Comparison of ENCODE assay signal across 14 cellular contexts in genomic region chr1:15196807-15197530, GRCh38. TPM values are rescaled to one million over a fixed set of nuclear protein-coding genes. Genes with fewer than 3 reads are reported as not detected.
DNase-seq lines count a peak whose midpoint lies in the region; ATAC-seq and TF ChIP-seq lines count a peak whose summit lies in the region.
"Had no signal": no experiment of that assay in that cellular context is flagged by ENCODE, and none has a peak within 500 bp of the region (broad histone marks: within the 10 kb centered on the region; RNA-seq: fewer than 3 reads in every experiment).

No MANE protein-coding gene starts in this region.

- no peaks in the 10 kb centered on the region for H3K27me3 ChIP-seq in Peyer's patch
- H3K27me3 ChIP-seq in iPS-20b (ENCODE audit: insufficient read depth, low read length): no peaks in the 10 kb centered on the region
- no peaks in the 10 kb centered on the region for H3K27me3 ChIP-seq in stomach smooth muscle (ENCODE audit: control insufficient read depth in 1 of 2, insufficient read depth in 2 of 2, low read length in 2 of 2)
- H3K27me3 ChIP-seq: suprapubic skin had no signal

- peak; percentile 8 for DNase-seq in DMS153 (lab: John Stamatoyannopoulos, UW)
- no peak for DNase-seq in DMS153 treated with DMSO at 0.1 percent for 48 hours (lab: John Stamatoyannopoulos, UW; ENCODE audit: unreplicated experiment)
- peak in 2 of 3 donors; percentile 78 to 88 for DNase-seq in Peyer's patch
- no peak for DNase-seq in stimulated activated naive CD8-positive, alpha-beta T cell treated with anti-CD3 and anti-CD28 coated beads, Interleukin-15, amount 100 ng/mL, for 72 hours
- no peak for DNase-seq in activated CD8-positive, alpha-beta T cell treated with anti-CD3 and anti-CD28 coated beads for 36 hours
- DNase-seq: NCI-H226, RPMI8226, T-helper 9 cell had no signal

- H3K36me3 ChIP-seq in Peyer's patch (no peaks in the 10 kb centered on the region), iPS-20b (ENCODE audit: insufficient read depth, low read depth, low read length) (no peaks in the 10 kb centered on the region), stomach smooth muscle (ENCODE audit: control insufficient read depth in 2 of 2, insufficient read depth in 2 of 2, low read length in 2 of 2) (peaks cover 0 to 3% of the 10 kb centered on the region in 2 donors)
- H3K36me3 ChIP-seq: suprapubic skin had no signal

- H3K36me3 Mint-ChIP-seq in activated CD8-positive, alpha-beta T cell treated with anti-CD3 and anti-CD28 coated beads for 36 hours (ENCODE audit: low read depth): no peaks in the 10 kb centered on the region
- H3K36me3 Mint-ChIP-seq: activated naive CD8-positive, alpha-beta T cell had no signal

- H3K9ac ChIP-seq in iPS-20b (ENCODE audit: low read depth, low read length) (peak overlapping the region; percentile 28; the same call in 1 of the 2 replicates), stomach smooth muscle (ENCODE audit: low read length in 2 of 2) (no peak overlapping the region)

- peak overlapping the region in 3 of 4 donors; percentile 43 to 84 (median 71) for H3K27ac ChIP-seq in Peyer's patch
- H3K27ac ChIP-seq in iPS-20b (ENCODE audit: low read length): no peak overlapping the region
- peak overlapping the region; percentile 31 for H3K27ac ChIP-seq in stomach smooth muscle (ENCODE audit: low read length)
- H3K27ac ChIP-seq: suprapubic skin had no signal

- H3K4me1 Mint-ChIP-seq in stimulated activated naive CD8-positive, alpha-beta T cell treated with anti-CD3 and anti-CD28 coated beads, Interleukin-15, amount 100 ng/mL, for 72 hours: no peaks in the 10 kb centered on the region
- H3K4me1 Mint-ChIP-seq in activated CD8-positive, alpha-beta T cell treated with anti-CD3 and anti-CD28 coated beads for 36 hours (ENCODE audit: low read depth): no peaks in the 10 kb centered on the region

- no peaks in the 10 kb centered on the region for H3K9me3 Mint-ChIP-seq in stimulated activated naive CD8-positive, alpha-beta T cell treated with anti-CD3 and anti-CD28 coated beads, Interleukin-15, amount 100 ng/mL, for 72 hours
- no peaks in the 10 kb centered on the region for H3K9me3 Mint-ChIP-seq in activated CD8-positive, alpha-beta T cell treated with anti-CD3 and anti-CD28 coated beads for 36 hours
- H3K9me3 Mint-ChIP-seq: neural crest cell had no signal

- H3K4me1 ChIP-seq in Peyer's patch: peaks cover 0 to 48% (median 0%) of the 10 kb centered on the region in 4 donors
- H3K4me1 ChIP-seq in iPS-20b (ENCODE audit: insufficient read depth, low read length): peaks cover 13% of the 10 kb centered on the region; the same call in 1 of the 2 replicates
- peaks cover 54% of the 10 kb centered on the region for H3K4me1 ChIP-seq in stomach smooth muscle (ENCODE audit: control insufficient read depth, insufficient read depth, low read length)
- H3K4me1 ChIP-seq: suprapubic skin had no signal

- intact Hi-C loops in activated CD8-positive, alpha-beta T cell treated with anti-CD3 and anti-CD28 coated beads for 36 hours (cut with micrococcal nuclease): no loop called here

- H3K4me3 ChIP-seq in Peyer's patch (no peak overlapping the region), iPS-20b (ENCODE audit: low read length) (peak overlapping the region; percentile 19; the same call in 1 of the 2 replicates), stomach smooth muscle (ENCODE audit: low read length in 2 of 2) (no peak overlapping the region)
- H3K4me3 ChIP-seq: suprapubic skin had no signal

- CTCF ChIA-PET in activated CD8-positive, alpha-beta T cell treated with anti-CD3 and anti-CD28 coated beads for 36 hours (lab: Charles Lee): interaction anchor here (0.6 kb wide), 1 partner anchor 43 kb away, joined by 3 read pairs; the partner anchor contains the start of gene TMEM51

- ATAC-seq in stimulated activated naive CD8-positive, alpha-beta T cell treated with anti-CD3 and anti-CD28 coated beads, Interleukin-15, amount 100 ng/mL, for 72 hours: no peak
- ATAC-seq in HG03571 (IDR thresholded peaks at IDR 0.05; ENCODE audit: unreplicated experiment): no peak
- ATAC-seq in activated CD8-positive, alpha-beta T cell treated with anti-CD3 and anti-CD28 coated beads for 36 hours: no peak

- TF ChIP-seq POLR2A in Peyer's patch (IDR thresholded peaks at IDR 0.05): peak; percentile 32 to 38

- H3K27me3 Mint-ChIP-seq in stimulated activated naive CD8-positive, alpha-beta T cell treated with anti-CD3 and anti-CD28 coated beads, Interleukin-15, amount 100 ng/mL, for 72 hours: no peaks in the 10 kb centered on the region
- peaks cover 7% of the 10 kb centered on the region for H3K27me3 Mint-ChIP-seq in activated CD8-positive, alpha-beta T cell treated with anti-CD3 and anti-CD28 coated beads for 36 hours

- H3K27ac Mint-ChIP-seq in stimulated activated naive CD8-positive, alpha-beta T cell treated with anti-CD3 and anti-CD28 coated beads, Interleukin-15, amount 100 ng/mL, for 72 hours: no peak overlapping the region
- no peak overlapping the region for H3K27ac Mint-ChIP-seq in activated CD8-positive, alpha-beta T cell treated with anti-CD3 and anti-CD28 coated beads for 36 hours
- H3K27ac Mint-ChIP-seq: activated naive CD8-positive, alpha-beta T cell had no signal

- POLR2A ChIA-PET in activated CD8-positive, alpha-beta T cell treated with anti-CD3 and anti-CD28 coated beads for 36 hours (lab: Charles Lee): no interaction called here

- no peaks in the 10 kb centered on the region for H3K9me3 ChIP-seq in Peyer's patch
- H3K9me3 ChIP-seq in iPS-20b (ENCODE audit: insufficient read depth, low read depth, low read length): no peaks in the 10 kb centered on the region
- no peaks in the 10 kb centered on the region for H3K9me3 ChIP-seq in stomach smooth muscle (ENCODE audit: control insufficient read depth in 2 of 2, low read length in 2 of 2)
- H3K9me3 ChIP-seq: suprapubic skin had no signal

- TF ChIP-seq CTCF in Peyer's patch (IDR thresholded peaks at IDR 0.05): peak in 1 of 6 experiments; percentile 4
- no peak for TF ChIP-seq CTCF in activated CD8-positive, alpha-beta T cell treated with anti-CD3 and anti-CD28 coated beads for 36 hours (IDR thresholded peaks at IDR 0.05)

- no peak overlapping the region for H3K4me3 Mint-ChIP-seq in stimulated activated naive CD8-positive, alpha-beta T cell treated with anti-CD3 and anti-CD28 coated beads, Interleukin-15, amount 100 ng/mL, for 72 hours
- no peak overlapping the region for H3K4me3 Mint-ChIP-seq in activated CD8-positive, alpha-beta T cell treated with anti-CD3 and anti-CD28 coated beads for 36 hours
- H3K4me3 Mint-ChIP-seq: activated naive CD8-positive, alpha-beta T cell; neural crest cell had no signal

RNA-seq across cellular contexts. Expression of gene TMEM51, which starts 43.4 kb away (rescaled TPM):
- 10 to 100 TPM in 3 of 4 donors, 1 to 10 TPM in 1; 3.3 to 31.0 (median 20.6) TPM for total RNA-seq in Peyer's patch
- total RNA-seq in activated CD8-positive, alpha-beta T cell treated with anti-CD3 and anti-CD28 coated beads for 36 hours: not detected

RNA-seq across cellular contexts. Expression of gene FHAD1, which starts 50.1 kb away (rescaled TPM):
- 1 to 10 TPM in 1 of 4 donors, under 1 TPM in 1, not detected in 2; 0.95 to 1.7 TPM for total RNA-seq in Peyer's patch
- total RNA-seq in activated CD8-positive, alpha-beta T cell treated with anti-CD3 and anti-CD28 coated beads for 36 hours: under 1 TPM; 0.07 to 0.16 TPM

Comparison
In these comparisons a context has a peak if more than half of its experiments do, and no peak if none do; other contexts are left out.
1. DNase-seq: peak in DMS153 (single experiment) and Peyer's patch (2 of 3); none in DMS153 treated with DMSO at 0.1 percent for 48 hours (single experiment), stimulated activated naive CD8-positive, alpha-beta T cell treated with anti-CD3 and anti-CD28 coated beads, Interleukin-15, amount 100 ng/mL, for 72 hours (0 of 2) and activated CD8-positive, alpha-beta T cell treated with anti-CD3 and anti-CD28 coated beads for 36 hours (single experiment).
2. RNA of gene TMEM51, which starts 43.4 kb away (total RNA-seq): 3.3 to 31.0 TPM in Peyer's patch; not detected in activated CD8-positive, alpha-beta T cell treated with anti-CD3 and anti-CD28 coated beads for 36 hours; every median in the first group is over 4 times any median in the second.